8 cellular contexts compared by ENCODE assay signal in genomic region chr17:57868007-57868774, GRCh38. TPM values are rescaled to one million over a fixed set of nuclear protein-coding genes. Genes with fewer than 3 reads are reported as not detected.
DNase-seq lines count a peak whose midpoint lies in the region; ATAC-seq and TF ChIP-seq lines count a peak whose summit lies in the region.

No MANE protein-coding gene starts in this region.

- H3K27ac Mint-ChIP-seq in T-cell (peak overlapping the region; percentile 22 to 27), natural killer cell (no peak overlapping the region)

- CTCF ChIA-PET in T-cell (lab: Charles Lee), result no interaction called here

- H3K27me3 Mint-ChIP-seq in T-cell (peaks cover 6 to 9% of the 10 kb centered on the region in 2 donors), natural killer cell (ENCODE audit: low read depth in 2 of 2) (peaks cover 16 to 35% of the 10 kb centered on the region in 2 donors)

- H3K4me3 Mint-ChIP-seq in T-cell (no peak overlapping the region), natural killer cell (no peak overlapping the region)

- TF ChIP-seq CTCF in natural killer cell (IDR thresholded peaks at IDR 0.05), result no peak

- peak; percentile 72 for ATAC-seq in GM19438 (IDR thresholded peaks at IDR 0.05; ENCODE audit: low read depth, unreplicated experiment)
- peak; percentile 64 to 90 (median 82) for ATAC-seq in T-cell (replicated peaks in 1 of 4)
- peak; percentile 87 for ATAC-seq in esophagus mucosa
- peak; percentile 45 to 70 (median 61) for ATAC-seq in natural killer cell

- intact Hi-C loops in natural killer cell (cut with micrococcal nuclease), result no loop called here

- H3K9me3 Mint-ChIP-seq in T-cell, result no peaks in the 10 kb centered on the region
- H3K9me3 Mint-ChIP-seq in natural killer cell, result no peaks in the 10 kb centered on the region

- POLR2A ChIA-PET in T-cell (lab: Charles Lee), result no interaction called here

- in situ Hi-C loops in G401 (cut with HindIII; ENCODE audit: low sequenced_read_pairs), result no loop called here

- DNase-seq in Daoy (ENCODE audit: low read depth), result peak; percentile 94
- DNase-seq in HT-29 (ENCODE audit: low spot score), result peak; percentile 88
- peak in 11 of 34 experiments; percentile 9 to 50 (median 17) for DNase-seq in T-cell
- no peak for DNase-seq in natural killer cell
- no peak for DNase-seq in putamen (ENCODE audit: low spot score)
- no peak for DNase-seq in G401 (ENCODE audit: low spot score)

- H3K4me1 Mint-ChIP-seq in T-cell, result peaks cover 8 to 16% (median 14%) of the 10 kb centered on the region in 3 donors
- peaks cover 0 to 5% of the 10 kb centered on the region in 2 donors for H3K4me1 Mint-ChIP-seq in natural killer cell

- H3K36me3 Mint-ChIP-seq in T-cell (no peaks in the 10 kb centered on the region), natural killer cell (no peaks in the 10 kb centered on the region)

RNA-seq across cellular contexts. Expression of gene MRPS23, which starts 18.3 kb away (rescaled TPM):
- 34.0 and 51.2 TPM in 2 replicates for total RNA-seq in Daoy (2014; rRNA removed; shearing (Covaris generic))
- total RNA-seq in HT-29 (2014; rRNA removed; shearing (Covaris generic)), result 39.9 and 52.7 TPM in 2 replicates
- total RNA-seq in T-cell (10 to 100 TPM; 13.3 to 32.3 (median 25.2) TPM), esophagus mucosa (29.4 TPM), natural killer cell (10 to 100 TPM; 12.8 to 17.3 (median 17.2) TPM)
- total RNA-seq in G401 (2014; rRNA removed; shearing (Covaris generic)), result 39.2 and 60.7 TPM in 2 replicates

Comparison
In these comparisons a context has a peak if more than half of its experiments do, and no peak if none do; other contexts are left out.
1. DNase-seq: peak in Daoy (single experiment) and HT-29 (single experiment); none in natural killer cell (single experiment), putamen (single experiment) and G401 (single experiment).
2. H3K27ac Mint-ChIP-seq: peak in T-cell (2 of 2); none in natural killer cell (0 of 2).
3. Peak in every context shown above with its lines, with median percentiles within 50 percentile points of each other: ATAC-seq.